ENCODE assay signal across 30 cellular contexts in the genomic region with DNA sequence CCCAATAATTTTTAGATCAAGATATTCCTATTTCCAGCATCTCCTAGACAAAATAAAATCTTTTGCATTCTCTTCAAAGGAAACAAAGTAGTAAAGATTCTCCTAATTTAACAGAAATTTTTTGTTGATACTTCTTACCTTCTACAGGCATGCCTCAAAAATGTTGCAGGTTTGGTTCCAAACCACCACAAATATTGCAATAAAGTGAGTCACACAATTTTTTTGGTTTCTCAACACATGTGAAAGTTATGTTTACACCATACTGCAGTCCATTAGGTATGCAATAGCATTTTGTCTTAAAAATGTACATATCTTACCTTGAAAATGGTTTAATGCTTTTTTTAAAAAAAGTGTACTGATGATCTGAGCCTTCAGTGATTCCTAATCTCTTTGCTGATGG.
DNase-seq lines count a peak whose midpoint lies in the region; ATAC-seq and TF ChIP-seq lines count a peak whose summit lies in the region.
"Had no signal": no experiment of that assay in that cellular context is flagged by ENCODE, and none has a peak within 500 bp of the region (broad histone marks: within the 10 kb centered on the region; RNA-seq: fewer than 3 reads in every experiment).

No MANE protein-coding gene starts in this region.

- peaks cover 15% of the 10 kb centered on the region for H3K9me3 Mint-ChIP-seq in MCF 10A (ENCODE audit: unreplicated experiment)
- H3K9me3 Mint-ChIP-seq: activated CD4-positive, alpha-beta memory T cell treated with anti-CD3 and anti-CD28 coated beads, Interleukin-2, amount 10 ng/mL, durations not matched to agents 7 days and 5 days; activated T-helper 1 cell treated with anti-CD3 and anti-CD28 coated beads, Interleukin-12 subunit alpha, Interleukin-12 subunit beta, Interleukin-2, Interleukin-4 antibody, amounts not matched to agents 30 ng/mL and 10 ng/mL and 1 ng/mL, durations not matched to agents 14 hours and 24 hours and 36 hours; effector memory CD8-positive, alpha-beta T cell; natural killer cell treated with Interleukin-12 subunit alpha and Interleukin-12 subunit beta and Interleukin-15 and Interleukin-18, amount 100 ng/mL, for 72 hours had no signal

- H3K9me3 ChIP-seq in breast epithelium = peaks cover 0 to 6% of the 10 kb centered on the region in 2 donors
- H3K9me3 ChIP-seq in spleen = no peaks in the 10 kb centered on the region
- H3K9me3 ChIP-seq: gastroesophageal sphincter, SJCRH30, suprapubic skin had no signal

- no peaks in the 10 kb centered on the region for H3K27me3 Mint-ChIP-seq in MCF 10A (ENCODE audit: insufficient read depth, unreplicated experiment)

- H3K36me3 Mint-ChIP-seq in MCF 10A (ENCODE audit: insufficient read depth, unreplicated experiment) = no peaks in the 10 kb centered on the region
- H3K36me3 Mint-ChIP-seq: CD4-positive, CD25-positive, alpha-beta regulatory T cell; natural killer cell treated with Interleukin-12 subunit alpha and Interleukin-12 subunit beta and Interleukin-15 and Interleukin-18, amount 100 ng/mL, for 72 hours had no signal

- peaks cover 20% of the 10 kb centered on the region for H3K4me1 Mint-ChIP-seq in MCF 10A (ENCODE audit: insufficient read depth, unreplicated experiment)

- no TSS peak for BruUV-seq in MCF 10A (replicated peaks; lab: Mats Ljungman, UMichigan)

- H3K27ac Mint-ChIP-seq in MCF 10A (ENCODE audit: low read depth, unreplicated experiment) = peak overlapping the region; percentile 80
- H3K27ac Mint-ChIP-seq: activated CD4-positive, alpha-beta memory T cell treated with anti-CD3 and anti-CD28 coated beads, Interleukin-2, amount 10 ng/mL, durations not matched to agents 7 days and 5 days; activated T-helper 1 cell treated with anti-CD3 and anti-CD28 coated beads, Interleukin-12 subunit alpha, Interleukin-12 subunit beta, Interleukin-2, Interleukin-4 antibody, amounts not matched to agents 30 ng/mL and 10 ng/mL and 1 ng/mL, durations not matched to agents 14 hours and 24 hours and 36 hours; CD4-positive, CD25-positive, alpha-beta regulatory T cell; effector memory CD8-positive, alpha-beta T cell; natural killer cell treated with Interleukin-12 subunit alpha and Interleukin-12 subunit beta and Interleukin-15 and Interleukin-18, amount 100 ng/mL, for 72 hours had no signal

- TF ChIP-seq CTCF in MCF 10A (IDR thresholded peaks at IDR 0.05; ENCODE audit: unreplicated experiment) = no peak
- TF ChIP-seq CTCF in breast epithelium (IDR thresholded peaks at IDR 0.05) = no peak
- TF ChIP-seq CTCF in fibroblast of pulmonary artery (IDR thresholded peaks at IDR 0.05; ENCODE audit: low read length, missing control alignments) = no peak
- TF ChIP-seq CTCF in spleen (IDR thresholded peaks at IDR 0.05 in 8 of 11, conservative IDR thresholded peaks at IDR 0.05 in 3 of 11) = no peak

- no peaks in the 10 kb centered on the region for H3K36me3 ChIP-seq in breast epithelium
- H3K36me3 ChIP-seq in spleen = no peaks in the 10 kb centered on the region
- H3K36me3 ChIP-seq: gastroesophageal sphincter, SJCRH30, suprapubic skin had no signal

- H3K4me3 ChIP-seq in breast epithelium (no peak overlapping the region), fibroblast of pulmonary artery (replicated peaks; ENCODE audit: low read depth, low read length) (no peak overlapping the region), spleen (no peak overlapping the region)
- H3K4me3 ChIP-seq: gastroesophageal sphincter, hepatocyte, SJCRH30, suprapubic skin had no signal

- H3K4me1 ChIP-seq in breast epithelium (peaks cover 5 to 6% of the 10 kb centered on the region in 2 donors), spleen (peaks cover 18 to 38% (median 29%) of the 10 kb centered on the region in 6 donors)
- H3K4me1 ChIP-seq: SJCRH30 had no signal

- POLR2A ChIA-PET in MCF 10A (lab: Yijun Ruan, JAX) = interaction anchor here (1.6 kb wide), 1 partner anchor 65 kb away, joined by 8 read pairs; the partner anchor contains the start of gene USP15

- no peak overlapping the region for H3K27ac ChIP-seq in breast epithelium
- peak overlapping the region in 1 of 8 donors; percentile 1 for H3K27ac ChIP-seq in spleen
- H3K27ac ChIP-seq: gastroesophageal sphincter, hepatocyte, KMS-11, SJCRH30, suprapubic skin had no signal

- intact Hi-C loops in MCF 10A (cut with micrococcal nuclease) = loop anchor here (5.0 kb wide), 1 partner anchor 1937 kb away; no protein-coding TSS in a partner anchor
- intact Hi-C loops in breast epithelium (cut with DNase I; ENCODE audit: low total_unique reads) = no loop called here
- intact Hi-C loops in spleen (cut with DNase I; ENCODE audit: low total_unique reads) = no loop called here

- CTCF ChIA-PET in MCF 10A (lab: Yijun Ruan, JAX) = no interaction called here

- TF ChIP-seq POLR2A in breast epithelium (IDR thresholded peaks at IDR 0.05) (no peak), spleen (IDR thresholded peaks at IDR 0.05) (no peak)

- H3K4me3 Mint-ChIP-seq in MCF 10A (ENCODE audit: unreplicated experiment) = peak overlapping the region; percentile 61
- H3K4me3 Mint-ChIP-seq: activated CD4-positive, alpha-beta memory T cell treated with anti-CD3 and anti-CD28 coated beads, Interleukin-2, amount 10 ng/mL, durations not matched to agents 7 days and 5 days; activated T-helper 1 cell treated with anti-CD3 and anti-CD28 coated beads, Interleukin-12 subunit alpha, Interleukin-12 subunit beta, Interleukin-2, Interleukin-4 antibody, amounts not matched to agents 30 ng/mL and 10 ng/mL and 1 ng/mL, durations not matched to agents 14 hours and 24 hours and 36 hours; CD4-positive, CD25-positive, alpha-beta regulatory T cell; effector memory CD8-positive, alpha-beta T cell; natural killer cell treated with Interleukin-12 subunit alpha and Interleukin-12 subunit beta and Interleukin-15 and Interleukin-18, amount 100 ng/mL, for 72 hours had no signal

- peak; percentile 72 for DNase-seq in MCF 10A (ENCODE audit: unreplicated experiment)
- no peak for DNase-seq in breast epithelium (ENCODE audit: low spot score in 2 of 2)
- peak; percentile 75 for DNase-seq in amniotic epithelial cell (ENCODE audit: low read depth)
- DNase-seq in fibroblast of pulmonary artery (ENCODE audit: low read depth) = peak; percentile 20
- no peak for DNase-seq in spleen
- no peak for DNase-seq in activated T-cell treated with anti-CD3 and anti-CD28 coated beads, Interleukin-2, amount 50 U/mL, for 1 hour
- DNase-seq in KBM-7 = no peak
- DNase-seq: 8988T; activated CD4-positive, alpha-beta memory T cell treated with anti-CD3 and anti-CD28 coated beads, Interleukin-2, amount 10 ng/mL, durations not matched to agents 7 days and 5 days; activated CD8-positive, alpha-beta memory T cell treated with anti-CD3 and anti-CD28 coated beads, Interleukin-2, amount 50 U/mL, for 4 hours; activated naive CD4-positive, alpha-beta T cell treated with anti-CD3 and anti-CD28 coated beads, Interleukin-2, amount 50 U/mL, for 16 hours; CD4-positive, CD25-positive, alpha-beta regulatory T cell; cortex of kidney; effector memory CD8-positive, alpha-beta T cell; erythroblast; left cardiac atrium; NCI-H146; NCI-H2107; NCI-H446 treated with DMSO at 0.1 percent for 48 hours; NCI-H774; SJCRH30; stimulated activated naive CD4-positive, alpha-beta T cell; SW 1271 had no signal

- no peak for ATAC-seq in HG03342 (IDR thresholded peaks at IDR 0.05; ENCODE audit: unreplicated experiment)
- ATAC-seq: effector memory CD8-positive, alpha-beta T cell; gastroesophageal sphincter; left cardiac atrium; natural killer cell treated with Interleukin-12 subunit alpha and Interleukin-12 subunit beta and Interleukin-15 and Interleukin-18, amount 100 ng/mL, for 72 hours had no signal

- in situ Hi-C loops in KBM-7 (cut with MboI; ENCODE audit: low pct_unique_long_range_greater_than_20kb, low sequenced_read_pairs) = no loop called here

- H3K27me3 ChIP-seq in breast epithelium (peaks cover 4 to 26% of the 10 kb centered on the region in 2 donors), spleen (replicated peaks in 1 of 7) (peaks cover 0 to 34% (median 26%) of the 10 kb centered on the region in 7 donors)
- H3K27me3 ChIP-seq: SJCRH30 had no signal

Comparison
In these comparisons a context has a peak if more than half of its experiments do, and no peak if none do; other contexts are left out.
1. DNase-seq: peak in MCF 10A (single experiment), amniotic epithelial cell (single experiment) and fibroblast of pulmonary artery (single experiment); none in breast epithelium (0 of 2), spleen (single experiment), activated T-cell treated with anti-CD3 and anti-CD28 coated beads, Interleukin-2, amount 50 U/mL, for 1 hour (single experiment) and KBM-7 (single experiment).